8 cellular contexts compared by ENCODE assay signal in the genomic region with DNA sequence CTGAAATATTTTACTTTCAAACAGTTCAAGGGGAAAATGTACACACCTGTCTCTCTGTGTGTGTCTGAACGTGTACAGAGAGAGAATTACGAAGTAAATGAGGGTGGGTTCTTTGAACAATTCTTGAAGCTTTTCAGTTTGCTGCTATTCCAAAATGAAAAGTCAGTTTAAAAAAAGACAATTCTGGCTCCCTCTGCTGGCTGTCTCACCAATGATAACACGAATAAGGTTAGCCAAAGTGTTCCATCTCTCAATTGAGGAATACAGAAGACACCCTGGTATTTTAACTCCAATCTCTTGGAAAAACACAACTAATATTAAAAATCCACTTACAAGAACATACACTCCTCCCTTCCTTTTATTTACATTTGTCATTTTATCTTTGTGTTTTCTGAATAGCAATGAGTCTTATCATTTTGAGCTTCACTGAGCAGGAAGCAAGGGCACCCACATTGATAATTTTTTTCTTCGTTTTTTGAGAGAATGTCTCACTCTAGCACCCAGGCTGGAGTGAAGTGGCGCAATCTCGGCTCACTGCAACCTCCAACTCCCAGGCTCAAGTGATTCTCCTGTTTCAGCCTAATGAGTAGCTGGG. TPM values are rescaled to one million over a fixed set of nuclear protein-coding genes. Genes with fewer than 3 reads are reported as not detected.
DNase-seq lines count a peak whose midpoint lies in the region; ATAC-seq and TF ChIP-seq lines count a peak whose summit lies in the region.

No MANE protein-coding gene starts in this region.

- CTCF ChIA-PET in activated CD8-positive, alpha-beta T cell treated with anti-CD3 and anti-CD28 coated beads for 36 hours (lab: Charles Lee) = interaction anchor here (0.6 to 5.0 kb wide), 23 partner anchors 9 to 248 kb away, joined by 3 to 35 read pairs (median 4); partner anchors contain the start of gene EFTUD2

- intact Hi-C loops in activated CD8-positive, alpha-beta T cell treated with anti-CD3 and anti-CD28 coated beads for 36 hours (cut with micrococcal nuclease) = no loop called here

- no peaks in the 10 kb centered on the region for H3K27me3 Mint-ChIP-seq in activated CD8-positive, alpha-beta T cell treated with anti-CD3 and anti-CD28 coated beads for 36 hours

- DNase-seq in stimulated activated CD4-positive, alpha-beta T cell treated with anti-CD3 and anti-CD28 coated beads, Interleukin-15, amount 100 ng/mL, for 24 hours = peak; percentile 31
- DNase-seq in stimulated activated CD4-positive, alpha-beta T cell treated with anti-CD3 and anti-CD28 coated beads, Interleukin-1b, Interleukin-23, amount 100 ng/mL, for 48 hours = no peak
- DNase-seq in MV-4-11 (lab: John Stamatoyannopoulos, UW) (peak; percentile 4), hepatic stellate cell (ENCODE audit: low spot score) (peak; percentile 43), KG1 (lab: John Stamatoyannopoulos, UW) (no peak)
- peak; percentile 48 for DNase-seq in activated CD8-positive, alpha-beta T cell treated with anti-CD3 and anti-CD28 coated beads for 36 hours

- no peaks in the 10 kb centered on the region for H3K4me1 Mint-ChIP-seq in activated CD8-positive, alpha-beta T cell treated with anti-CD3 and anti-CD28 coated beads for 36 hours (ENCODE audit: low read depth)

- peak; percentile 49 for TF ChIP-seq CTCF in activated CD8-positive, alpha-beta T cell treated with anti-CD3 and anti-CD28 coated beads for 36 hours (IDR thresholded peaks at IDR 0.05)

- H3K9me3 Mint-ChIP-seq in activated CD8-positive, alpha-beta T cell treated with anti-CD3 and anti-CD28 coated beads for 36 hours = no peaks in the 10 kb centered on the region

- ATAC-seq in activated CD8-positive, alpha-beta T cell treated with anti-CD3 and anti-CD28 coated beads for 36 hours = no peak
- ATAC-seq in HG03175 (IDR thresholded peaks at IDR 0.05; ENCODE audit: unreplicated experiment) (no peak), HG02623 (IDR thresholded peaks at IDR 0.05; ENCODE audit: unreplicated experiment) (no peak)

- H3K36me3 Mint-ChIP-seq in activated CD8-positive, alpha-beta T cell treated with anti-CD3 and anti-CD28 coated beads for 36 hours (ENCODE audit: low read depth) = peaks cover 47% of the 10 kb centered on the region

- no peak overlapping the region for H3K4me3 Mint-ChIP-seq in activated CD8-positive, alpha-beta T cell treated with anti-CD3 and anti-CD28 coated beads for 36 hours

- H3K27ac Mint-ChIP-seq in activated CD8-positive, alpha-beta T cell treated with anti-CD3 and anti-CD28 coated beads for 36 hours = no peak overlapping the region

- POLR2A ChIA-PET in activated CD8-positive, alpha-beta T cell treated with anti-CD3 and anti-CD28 coated beads for 36 hours (lab: Charles Lee) = interaction anchor here (0.6 to 1.4 kb wide), 6 partner anchors 8 to 508 kb away, joined by 3 to 5 read pairs (median 3); partner anchors contain the start of gene EFTUD2

RNA-seq across cellular contexts. Expression of gene EFTUD2, which starts 20.5 kb away (rescaled TPM):
- total RNA-seq in activated CD8-positive, alpha-beta T cell treated with anti-CD3 and anti-CD28 coated beads for 36 hours = 100 to 1,000 TPM; 207 to 208 TPM

RNA-seq across cellular contexts. Expression of gene HIGD1B, which starts 31.0 kb away (rescaled TPM):
- total RNA-seq in activated CD8-positive, alpha-beta T cell treated with anti-CD3 and anti-CD28 coated beads for 36 hours = not detected

RNA-seq across cellular contexts. Expression of gene GFAP, which starts 36.6 kb away (rescaled TPM):
- total RNA-seq in activated CD8-positive, alpha-beta T cell treated with anti-CD3 and anti-CD28 coated beads for 36 hours = not detected

RNA-seq across cellular contexts. Expression of gene GJC1, which starts 48.6 kb away (rescaled TPM):
- total RNA-seq in activated CD8-positive, alpha-beta T cell treated with anti-CD3 and anti-CD28 coated beads for 36 hours = 1 to 10 TPM; 5.6 TPM

Comparison
In these comparisons a context has a peak if more than half of its experiments do, and no peak if none do; other contexts are left out.
1. DNase-seq: peak in stimulated activated CD4-positive, alpha-beta T cell treated with anti-CD3 and anti-CD28 coated beads, Interleukin-15, amount 100 ng/mL, for 24 hours (single experiment), MV-4-11 (single experiment), activated CD8-positive, alpha-beta T cell treated with anti-CD3 and anti-CD28 coated beads for 36 hours (single experiment) and hepatic stellate cell (single experiment); none in stimulated activated CD4-positive, alpha-beta T cell treated with anti-CD3 and anti-CD28 coated beads, Interleukin-1b, Interleukin-23, amount 100 ng/mL, for 48 hours (single experiment) and KG1 (single experiment).